23 cellular contexts compared by ENCODE assay signal in the genomic region with DNA sequence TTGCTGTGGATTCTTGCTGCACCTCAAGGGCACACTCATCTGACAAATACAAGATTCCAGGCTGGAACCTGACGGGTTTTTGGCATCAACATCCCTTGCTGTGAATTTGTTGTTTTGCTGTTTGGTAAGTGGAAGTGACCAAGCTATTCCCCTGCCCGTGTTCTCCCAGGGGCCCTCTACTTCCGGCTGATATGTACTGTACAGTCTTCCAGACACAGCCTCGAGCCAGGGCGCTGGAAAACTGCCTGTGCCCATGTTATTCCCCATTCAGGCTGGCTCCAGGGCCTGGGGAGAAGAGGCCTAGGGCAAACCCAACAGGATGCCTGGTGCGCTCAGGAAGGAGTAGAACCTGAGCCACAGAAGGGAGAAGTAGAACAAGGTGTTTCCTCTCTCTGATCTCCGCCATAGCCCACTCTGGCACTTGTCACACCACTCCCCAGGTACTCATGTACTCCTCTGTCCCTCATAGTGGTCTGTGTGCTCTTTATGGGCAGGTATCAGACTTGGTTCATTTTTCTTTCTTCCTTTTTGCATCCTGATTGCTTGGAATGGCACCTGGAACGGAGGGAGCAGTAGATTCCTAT.
DNase-seq lines count a peak whose midpoint lies in the region; ATAC-seq and TF ChIP-seq lines count a peak whose summit lies in the region.
"Had no signal": no experiment of that assay in that cellular context is flagged by ENCODE, and none has a peak within 500 bp of the region (broad histone marks: within the 10 kb centered on the region; RNA-seq: fewer than 3 reads in every experiment).

No MANE protein-coding gene starts in this region.

- H3K4me3 ChIP-seq in BE2C (ENCODE audit: low read depth, low read length) (no peak overlapping the region), fibroblast of pulmonary artery (replicated peaks; ENCODE audit: low read depth, low read length) (no peak overlapping the region), WERI-Rb-1 (ENCODE audit: low read depth, low read length) (no peak overlapping the region)
- H3K4me3 ChIP-seq: A549, lung, testis had no signal

- H3K4me1 ChIP-seq in BE2C, result peaks cover 4% of the 10 kb centered on the region
- H3K4me1 ChIP-seq: A549, parathyroid adenoma, testis had no signal

- H3K27me3 Mint-ChIP-seq in nephron progenitor cell (ENCODE audit: low read depth, poor library complexity), result peaks cover 4% of the 10 kb centered on the region
- H3K27me3 Mint-ChIP-seq: activated CD4-positive, alpha-beta T cell treated with anti-CD3 and anti-CD28 coated beads, Interleukin-2, amount 10 ng/mL, durations not matched to agents 24 days and 14 days; dendritic cell treated with granulocyte-macrophage colony-stimulating factor and Interleukin-4, amounts not matched to agents 40 ng/mL and 50 ng/mL, for 4 days; naive thymus-derived CD4-positive, alpha-beta T cell had no signal

- H3K36me3 ChIP-seq in BE2C (no peaks in the 10 kb centered on the region), WERI-Rb-1 (no peaks in the 10 kb centered on the region)

- H3K36me3 Mint-ChIP-seq in nephron progenitor cell (ENCODE audit: low read depth), result no peaks in the 10 kb centered on the region
- H3K36me3 Mint-ChIP-seq: brain, immature natural killer cell had no signal

- peaks cover 20% of the 10 kb centered on the region for H3K4me1 Mint-ChIP-seq in nephron progenitor cell
- H3K4me1 Mint-ChIP-seq: brain had no signal

- DNase-seq in BE2C (peak; percentile 48), Kasumi-1 (lab: John Stamatoyannopoulos, UW) (peak; percentile 32 to 36), fibroblast of pulmonary artery (ENCODE audit: low read depth) (peak; percentile 48), nephron progenitor cell (no peak), WERI-Rb-1 (no peak), amniotic stem cell (lab: John Stamatoyannopoulos, UW) (no peak)
- DNase-seq in activated naive CD4-positive, alpha-beta T cell treated with anti-CD3 and anti-CD28 coated beads, Interleukin-2, amount 50 U/mL, for 16 hours, result no peak
- DNase-seq: activated CD4-positive, alpha-beta T cell treated with anti-CD3 and anti-CD28 coated beads, Interleukin-2, amount 10 ng/mL, durations not matched to agents 24 days and 14 days; activated CD8-positive, alpha-beta memory T cell treated with anti-CD3 and anti-CD28 coated beads, Interleukin-2, amount 50 U/mL, for 48 hours; activated naive CD4-positive, alpha-beta T cell treated with anti-CD3 and anti-CD28 coated beads for 36 hours; DMS53; glutamatergic neuron; immature natural killer cell; naive thymus-derived CD4-positive, alpha-beta T cell; NCI-H187 treated with DMSO at 0.1 percent for 48 hours; SW 1271; testis had no signal

- H3K9me3 Mint-ChIP-seq in nephron progenitor cell, result peaks cover 4% of the 10 kb centered on the region
- H3K9me3 Mint-ChIP-seq: activated CD4-positive, alpha-beta T cell treated with anti-CD3 and anti-CD28 coated beads, Interleukin-2, amount 10 ng/mL, durations not matched to agents 24 days and 14 days; activated naive CD4-positive, alpha-beta T cell treated with anti-CD3 and anti-CD28 coated beads for 36 hours; brain; dendritic cell treated with granulocyte-macrophage colony-stimulating factor and Interleukin-4, amounts not matched to agents 40 ng/mL and 50 ng/mL, for 4 days; immature natural killer cell had no signal

- no peaks in the 10 kb centered on the region for H3K27me3 ChIP-seq in BE2C
- no peaks in the 10 kb centered on the region for H3K27me3 ChIP-seq in WERI-Rb-1 (ENCODE audit: insufficient read depth, low read depth, severe bottlenecking)
- H3K27me3 ChIP-seq: testis had no signal

- no peak overlapping the region for H3K4me3 Mint-ChIP-seq in nephron progenitor cell
- H3K4me3 Mint-ChIP-seq: activated CD4-positive, alpha-beta T cell treated with anti-CD3 and anti-CD28 coated beads, Interleukin-2, amount 10 ng/mL, durations not matched to agents 24 days and 14 days; activated naive CD4-positive, alpha-beta T cell treated with anti-CD3 and anti-CD28 coated beads for 36 hours; brain; dendritic cell treated with granulocyte-macrophage colony-stimulating factor and Interleukin-4, amounts not matched to agents 40 ng/mL and 50 ng/mL, for 4 days; immature natural killer cell; naive thymus-derived CD4-positive, alpha-beta T cell had no signal

- H3K27ac Mint-ChIP-seq in nephron progenitor cell, result peak overlapping the region; percentile 10
- H3K27ac Mint-ChIP-seq: activated CD4-positive, alpha-beta T cell treated with anti-CD3 and anti-CD28 coated beads, Interleukin-2, amount 10 ng/mL, durations not matched to agents 24 days and 14 days; activated naive CD4-positive, alpha-beta T cell treated with anti-CD3 and anti-CD28 coated beads for 36 hours; brain; dendritic cell treated with granulocyte-macrophage colony-stimulating factor and Interleukin-4, amounts not matched to agents 40 ng/mL and 50 ng/mL, for 4 days; immature natural killer cell had no signal

- no peak for ATAC-seq in GM21515 (IDR thresholded peaks at IDR 0.05; ENCODE audit: unreplicated experiment)
- ATAC-seq: A549; naive thymus-derived CD4-positive, alpha-beta T cell had no signal

- H3K27ac ChIP-seq in WERI-Rb-1, result no peak overlapping the region
- H3K27ac ChIP-seq: A549, parathyroid adenoma, testis had no signal

- TF ChIP-seq CTCF in BE2C (IDR thresholded peaks at IDR 0.05; ENCODE audit: low read depth, low read length) (no peak), fibroblast of pulmonary artery (IDR thresholded peaks at IDR 0.05; ENCODE audit: low read length, missing control alignments) (no peak), nephron progenitor cell (IDR thresholded peaks at IDR 0.05) (no peak), WERI-Rb-1 (IDR thresholded peaks at IDR 0.05; ENCODE audit: low read depth, low read length) (no peak)

- no peaks in the 10 kb centered on the region for H3K9me3 ChIP-seq in BE2C
- no peaks in the 10 kb centered on the region for H3K9me3 ChIP-seq in WERI-Rb-1 (ENCODE audit: severe bottlenecking)
- H3K9me3 ChIP-seq: A549, testis had no signal

Comparison
In these comparisons a context has a peak if more than half of its experiments do, and no peak if none do; other contexts are left out.
1. DNase-seq: peak in BE2C (single experiment), Kasumi-1 (2 of 2) and fibroblast of pulmonary artery (single experiment); none in nephron progenitor cell (single experiment), activated naive CD4-positive, alpha-beta T cell treated with anti-CD3 and anti-CD28 coated beads, Interleukin-2, amount 50 U/mL, for 16 hours (single experiment), WERI-Rb-1 (single experiment) and amniotic stem cell (single experiment).